17 cellular contexts compared by ENCODE assay signal in genomic region chr2:24287171-24287570, GRCh38.
"Had no signal": no experiment of that assay in that cellular context is flagged by ENCODE, and none has a peak within 500 bp of the region (broad histone marks: within the 10 kb centered on the region; RNA-seq: fewer than 3 reads in every experiment).

No MANE protein-coding gene starts in this region.

- DNase-seq: activated CD4-positive, alpha-beta T cell treated with anti-CD3 and anti-CD28 coated beads for 4 hours; activated gamma-delta T cell treated with Interleukin-2 at 50 U/mL for 16 hours; activated T-cell treated with anti-CD3 and anti-CD28 coated beads, Interleukin-2, amount 50 U/mL, for 24 hours; dorsolateral prefrontal cortex; heart right ventricle; left cardiac atrium; lower lobe of right lung; stimulated activated CD4-positive, alpha-beta T cell treated with anti-CD3 and anti-CD28 coated beads, Interleukin-15, amount 100 ng/mL, for 24 hours; stimulated activated CD4-positive, alpha-beta T cell treated with anti-CD3 and anti-CD28 coated beads, Interleukin-4, amount 100 ng/mL, for 1 hour; stomach; T-cell; testis; upper lobe of left lung had no signal

- H3K9me3 ChIP-seq: gastroesophageal sphincter, heart right ventricle, lower lobe of right lung, right atrium auricular region, stomach, testis, upper lobe of left lung had no signal

- H3K27ac ChIP-seq: dorsolateral prefrontal cortex, gastroesophageal sphincter, heart right ventricle, lower lobe of right lung, right atrium auricular region, stomach, testis, upper lobe of left lung had no signal

- H3K9me3 Mint-ChIP-seq: activated T-cell treated with anti-CD3 and anti-CD28 coated beads, Interleukin-2, amount 50 U/mL, for 24 hours; mesothelial cell of epicardium; T-cell had no signal

- ATAC-seq: gastroesophageal sphincter, heart right ventricle, left cardiac atrium, lower lobe of right lung, T-cell had no signal

- H3K27me3 ChIP-seq: dorsolateral prefrontal cortex, gastroesophageal sphincter, heart right ventricle, right atrium auricular region, stomach, testis, upper lobe of left lung had no signal

- H3K4me3 Mint-ChIP-seq: activated T-cell treated with anti-CD3 and anti-CD28 coated beads, Interleukin-2, amount 50 U/mL, for 24 hours; mesothelial cell of epicardium; T-cell had no signal

- H3K27me3 Mint-ChIP-seq: activated T-cell treated with anti-CD3 and anti-CD28 coated beads, Interleukin-2, amount 50 U/mL, for 24 hours; progenitor cell of endocrine pancreas; T-cell had no signal

- H3K4me1 ChIP-seq: gastroesophageal sphincter, heart right ventricle, lower lobe of right lung, right atrium auricular region, stomach, testis, upper lobe of left lung had no signal

- H3K4me3 ChIP-seq: dorsolateral prefrontal cortex, gastroesophageal sphincter, heart right ventricle, lower lobe of right lung, right atrium auricular region, stomach, testis, upper lobe of left lung had no signal

- H3K27ac Mint-ChIP-seq: activated T-cell treated with anti-CD3 and anti-CD28 coated beads, Interleukin-2, amount 50 U/mL, for 24 hours; mesothelial cell of epicardium; progenitor cell of endocrine pancreas; T-cell had no signal
